In the genomic region with DNA sequence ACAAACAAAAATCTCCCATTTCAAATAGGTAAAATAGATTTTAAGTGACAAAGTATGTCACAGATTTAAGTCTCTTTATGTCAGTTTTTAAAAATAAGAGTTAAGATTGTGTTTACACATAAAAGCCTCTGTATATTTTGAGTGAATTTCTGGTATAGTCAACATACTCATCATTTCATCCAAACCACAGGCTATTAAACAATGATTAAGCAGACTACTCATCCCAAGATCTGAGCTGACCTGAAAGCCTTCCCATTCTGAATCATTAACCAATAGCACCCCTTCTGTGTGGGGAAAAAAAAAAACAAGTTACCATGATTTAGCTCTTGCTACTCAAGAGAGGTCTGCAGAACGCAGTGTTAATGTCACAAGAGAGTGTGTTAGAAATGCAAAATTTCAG, we compare ENCODE assay signal across 18 cellular contexts.
DNase-seq lines count a peak whose midpoint lies in the region; ATAC-seq and TF ChIP-seq lines count a peak whose summit lies in the region.
"Had no signal": no experiment of that assay in that cellular context is flagged by ENCODE, and none has a peak within 500 bp of the region (broad histone marks: within the 10 kb centered on the region; RNA-seq: fewer than 3 reads in every experiment).

No MANE protein-coding gene starts in this region.

- no peaks in the 10 kb centered on the region for H3K36me3 ChIP-seq in ascending aorta

- no peaks in the 10 kb centered on the region for H3K27me3 ChIP-seq in ascending aorta

- ATAC-seq in GM19035 (IDR thresholded peaks at IDR 0.05; ENCODE audit: unreplicated experiment) (no peak), GM21381 (IDR thresholded peaks at IDR 0.05; ENCODE audit: unreplicated experiment) (no peak)
- ATAC-seq: natural killer cell treated with Interleukin-12 subunit alpha and Interleukin-12 subunit beta and Interleukin-15 and Interleukin-18, amount 100 ng/mL, for 72 hours had no signal

- DNase-seq in Daoy (ENCODE audit: low read depth) (peak; percentile 21), M059J (ENCODE audit: low read depth) (peak; percentile 88), choroid plexus epithelial cell (ENCODE audit: low read depth) (peak; percentile 29), renal cortical epithelial cell (ENCODE audit: low read depth) (peak; percentile 94), hippocampal formation (lab: John Stamatoyannopoulos, UW) (no peak), ascending aorta (ENCODE audit: low spot score in 2 of 2) (no peak)
- DNase-seq: activated CD4-positive, alpha-beta T cell treated with anti-CD3 and anti-CD28 coated beads for 48 hours; activated naive CD4-positive, alpha-beta T cell treated with anti-CD3 and anti-CD28 coated beads, Interleukin-2, amount 50 U/mL, for 16 hours; CD4-positive, CD25-positive, alpha-beta regulatory T cell; DND-41; effector memory CD4-positive, alpha-beta T cell; Karpas-422; NCI-H1417 treated with DMSO at 0.1 percent for 48 hours; SHP77 treated with DMSO at 0.1 percent for 48 hours; T1000 had no signal

- H3K4me1 ChIP-seq in ascending aorta, result no peaks in the 10 kb centered on the region

- no peak overlapping the region for H3K27ac ChIP-seq in ascending aorta

- no peak overlapping the region for H3K4me3 ChIP-seq in choroid plexus epithelial cell (ENCODE audit: low read depth, low read length)
- no peak overlapping the region for H3K4me3 ChIP-seq in ascending aorta

- intact Hi-C loops in ascending aorta (cut with DNase I), result no loop called here

- TF ChIP-seq CTCF in choroid plexus epithelial cell (conservative IDR thresholded peaks at IDR 0.05; ENCODE audit: low read depth, low read length) (no peak), ascending aorta (IDR thresholded peaks at IDR 0.05) (no peak)

- H3K9me3 ChIP-seq in ascending aorta, result no peaks in the 10 kb centered on the region

Comparison
In these comparisons a context has a peak if more than half of its experiments do, and no peak if none do; other contexts are left out.
1. DNase-seq: peak in Daoy (single experiment), M059J (single experiment), choroid plexus epithelial cell (single experiment) and renal cortical epithelial cell (single experiment); none in hippocampal formation (0 of 2) and ascending aorta (0 of 2).